Comparison of ENCODE assay signal across 9 cellular contexts in the genomic region with DNA sequence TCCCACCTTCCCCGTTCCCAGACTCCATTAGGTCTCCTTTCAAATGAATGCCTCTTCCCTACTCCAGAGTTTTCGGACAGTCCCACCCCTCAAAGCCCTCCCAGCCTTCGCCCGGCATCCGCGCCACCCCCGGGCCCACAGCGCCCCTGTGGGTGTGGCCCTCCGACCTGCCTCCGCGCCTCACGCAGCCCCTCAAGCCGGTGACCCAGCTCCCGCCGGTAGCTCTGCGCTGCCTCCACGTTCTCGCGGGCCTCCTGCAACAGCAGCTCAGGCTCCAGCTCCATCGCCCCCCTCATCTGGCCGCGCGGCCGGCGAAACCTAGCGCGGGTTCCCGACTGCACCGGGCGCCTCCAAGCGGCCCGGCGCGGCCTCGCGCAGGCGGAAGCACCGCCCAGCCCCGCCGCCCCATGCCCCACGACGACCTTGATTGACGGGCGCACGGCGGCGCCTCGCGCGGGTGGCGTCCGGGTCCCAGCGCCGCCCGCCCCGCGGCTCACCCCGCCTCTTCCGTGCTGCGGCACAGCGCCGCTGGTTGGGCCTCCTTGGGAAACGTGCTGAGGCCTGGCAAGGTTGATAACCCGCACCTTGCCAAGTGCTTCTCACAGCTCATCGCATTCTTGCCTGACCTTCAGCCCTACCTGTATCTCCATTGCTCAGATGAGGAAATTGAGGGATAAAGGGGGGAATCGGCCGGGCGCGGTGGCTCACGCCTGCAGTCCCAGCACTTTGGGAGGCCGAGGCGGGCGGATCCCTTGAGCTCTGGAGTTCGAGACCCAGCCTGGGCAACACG. TPM values are rescaled to one million over a fixed set of nuclear protein-coding genes. Genes with fewer than 3 reads are reported as not detected.
DNase-seq lines count a peak whose midpoint lies in the region; ATAC-seq, FAIRE-seq and TF ChIP-seq lines count a peak whose summit lies in the region.
"Had no signal": no experiment of that assay in that cellular context is flagged by ENCODE, and none has a peak within 500 bp of the region (broad histone marks: within the 10 kb centered on the region; RNA-seq: fewer than 3 reads in every experiment).

Gene CRLF3, minus strand, starts transcription at position 337 of the 790 bp plus-strand sequence. Its CDS starts 41 bp downstream, at position 296.

- peak within 1 kb of the TSS; percentile 81 for H3K27ac ChIP-seq in cingulate gyrus (ENCODE audit: low read depth, low read length)

- H3K4me3 ChIP-seq in BJ (ENCODE audit: low read depth, low read length), result peak within 1 kb of the TSS; percentile 60

- DNase-seq in BJ (ENCODE audit: low read depth) (peak; percentile 49), GM19239 (ENCODE audit: insufficient read length, low spot score) (peak; percentile 89), NCI-H524 (lab: John Stamatoyannopoulos, UW) (peak; percentile 94 to 97), left colon (peak; percentile 90 to 92)
- peak; percentile 84 to 86 for DNase-seq in activated CD4-positive, alpha-beta T cell treated with anti-CD3 and anti-CD28 coated beads for 4 hours
- peak; percentile 78 to 86 for DNase-seq in stimulated activated CD4-positive, alpha-beta T cell treated with anti-CD3 and anti-CD28 coated beads, Interleukin-1b, Interleukin-23, amount 100 ng/mL, for 4 hours (ENCODE audit: low read depth in 2 of 2)

- ATAC-seq in HG03457 (IDR thresholded peaks at IDR 0.05; ENCODE audit: unreplicated experiment) (peak; percentile 76), left colon (peak; percentile 87)

- CTCF ChIA-PET in BJ (lab: Yijun Ruan, JAX), result interaction anchor here (0.6 to 1.6 kb wide), 3 partner anchors 147 to 515 kb away, joined by 3 to 5 read pairs (median 3); partner anchors contain the start of gene RNF135

- no peaks in the 10 kb centered on the region for H3K36me3 ChIP-seq in BJ (ENCODE audit: control insufficient read depth, insufficient read depth, low read length)

- intact Hi-C loops in left colon (cut with DNase I, micrococcal nuclease), result no loop called here

- TF ChIP-seq CTCF in BJ (IDR thresholded peaks at IDR 0.05; ENCODE audit: insufficient read depth, low read depth, low read length), result peak; percentile 37

- FAIRE-seq in GM19239 (lab: Jason Lieb, UNC), result peak; percentile 78
- FAIRE-seq: islet of Langerhans had no signal

- POLR2A ChIA-PET in BJ (lab: Charles Lee), result no interaction called here

- no peaks in the 10 kb centered on the region for H3K27me3 ChIP-seq in BJ (ENCODE audit: control insufficient read depth, insufficient read depth, low read length)

RNA-seq across cellular contexts. Expression of gene CRLF3, which starts in this region (rescaled TPM):
- polyA plus RNA-seq in BJ (2011; rRNA removed), result 5.5 and 9.6 TPM in 2 replicates
- 3.7 and 6.5 TPM in 2 replicates for polyA minus RNA-seq in BJ (2011; rRNA and poly(A)+ RNA removed)
- total RNA-seq in left colon, result 10 to 100 TPM; 13.5 to 15.5 TPM

Comparison
In these comparisons a context has a peak if more than half of its experiments do, and no peak if none do; other contexts are left out.
1. Peak in every context shown above with its lines: DNase-seq, ATAC-seq, H3K4me3 ChIP-seq and H3K27ac ChIP-seq.